ENCODE assay signal across 28 cellular contexts in the genomic region with DNA sequence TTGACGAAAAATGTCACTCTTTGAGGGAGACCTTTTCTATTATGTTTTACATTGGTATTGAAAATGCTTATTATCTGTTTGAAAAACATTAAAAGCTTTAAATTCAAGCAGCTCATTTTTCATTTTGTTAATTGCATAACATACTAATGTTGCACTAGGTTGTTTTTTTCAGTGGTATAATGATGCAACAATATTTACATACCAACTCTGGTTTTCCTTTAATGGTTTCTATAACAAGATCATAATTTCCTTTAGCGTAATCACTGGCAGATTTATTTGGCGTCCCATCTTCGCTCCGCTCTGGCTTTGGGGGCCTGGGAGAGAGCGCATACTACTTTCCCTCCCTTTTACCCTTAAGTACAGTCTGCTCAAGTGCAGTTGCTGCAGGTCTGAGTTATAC.
"Had no signal": no experiment of that assay in that cellular context is flagged by ENCODE, and none has a peak within 500 bp of the region (broad histone marks: within the 10 kb centered on the region; RNA-seq: fewer than 3 reads in every experiment).

No MANE protein-coding gene starts in this region.

- H3K27me3 Mint-ChIP-seq: activated B cell treated with CpG ODN at 0.5 μM for 24 hours; activated CD8-positive, alpha-beta T cell treated with anti-CD3 and anti-CD28 coated beads for 36 hours; activated naive CD8-positive, alpha-beta T cell; activated T-helper 17 cell treated with anti-CD3 and anti-CD28 coated beads, Interleukin-2, amount 50 U/mL, for 72 hours; central memory CD8-positive, alpha-beta T cell; dendritic cell treated with granulocyte-macrophage colony-stimulating factor and Interleukin-4, amounts not matched to agents 40 ng/mL and 50 ng/mL, for 4 days; T-helper 17 cell had no signal

- H3K36me3 Mint-ChIP-seq: activated naive CD8-positive, alpha-beta T cell had no signal

- H3K4me1 Mint-ChIP-seq: activated B cell treated with CpG ODN at 0.5 μM for 24 hours; activated T-helper 17 cell treated with anti-CD3 and anti-CD28 coated beads, Interleukin-2, amount 50 U/mL, for 72 hours; central memory CD8-positive, alpha-beta T cell; endodermal cell; T-helper 17 cell had no signal

- H3K27ac Mint-ChIP-seq: activated B cell treated with CpG ODN at 0.5 μM for 24 hours; activated CD8-positive, alpha-beta T cell treated with anti-CD3 and anti-CD28 coated beads for 36 hours; activated naive CD8-positive, alpha-beta T cell; activated T-helper 17 cell treated with anti-CD3 and anti-CD28 coated beads, Interleukin-2, amount 50 U/mL, for 72 hours; dendritic cell treated with granulocyte-macrophage colony-stimulating factor and Interleukin-4, amounts not matched to agents 40 ng/mL and 50 ng/mL, for 4 days; endodermal cell; T-helper 17 cell; T-helper 2 cell treated with Interferon-gamma antibody and Interleukin-4, amounts not matched to agents 5 μg/mL and 100 μg/mL, for 36 hours had no signal

- DNase-seq: activated B cell treated with CpG ODN at 0.5 μM for 24 hours; activated CD4-positive, alpha-beta T cell treated with anti-CD3 and anti-CD28 coated beads for 48 hours; activated CD4-positive, alpha-beta T cell treated with anti-CD3 and anti-CD28 coated beads, Interleukin-2, amount 50 U/mL, for 1 hour; activated CD4-positive, alpha-beta T cell treated with anti-CD3 and anti-CD28 coated beads, Interleukin-2, amount 50 U/mL, for 48 hours; activated CD8-positive, alpha-beta memory T cell treated with anti-CD3 and anti-CD28 coated beads for 24 hours; activated CD8-positive, alpha-beta T cell treated with anti-CD3 and anti-CD28 coated beads for 36 hours; activated effector memory CD4-positive, alpha-beta T cell treated with Interleukin-2 at 50 U/mL for 16 hours; activated gamma-delta T cell treated with Interleukin-2 at 50 U/mL for 16 hours; activated naive CD4-positive, alpha-beta T cell treated with anti-CD3 and anti-CD28 coated beads, Interleukin-2, amount 50 U/mL, for 16 hours; activated naive CD4-positive, alpha-beta T cell treated with Interleukin-2 at 50 U/mL for 16 hours; activated T-cell treated with anti-CD3 and anti-CD28 coated beads, Interleukin-2, amount 50 U/mL, for 4 hours; amniotic stem cell; anterior cingulate cortex; brain microvascular endothelial cell; dorsolateral prefrontal cortex; effector memory CD4-positive, alpha-beta T cell; endodermal cell; foreskin keratinocyte; gastrocnemius medialis; heart right ventricle; T-helper 17 cell; T1000; WERI-Rb-1 had no signal

- H3K4me3 Mint-ChIP-seq: activated B cell treated with CpG ODN at 0.5 μM for 24 hours; activated CD8-positive, alpha-beta T cell treated with anti-CD3 and anti-CD28 coated beads for 36 hours; activated naive CD8-positive, alpha-beta T cell; activated T-cell treated with anti-CD3 and anti-CD28 coated beads, Interleukin-2, amount 50 U/mL, for 4 hours; activated T-helper 17 cell treated with anti-CD3 and anti-CD28 coated beads, Interleukin-2, amount 50 U/mL, for 72 hours; central memory CD8-positive, alpha-beta T cell; dendritic cell treated with granulocyte-macrophage colony-stimulating factor and Interleukin-4, amounts not matched to agents 40 ng/mL and 50 ng/mL, for 4 days; endodermal cell; T-helper 17 cell; T-helper 2 cell treated with Interferon-gamma antibody and Interleukin-4, amounts not matched to agents 5 μg/mL and 100 μg/mL, for 36 hours had no signal

- H3K9me3 Mint-ChIP-seq: activated B cell treated with CpG ODN at 0.5 μM for 24 hours; dendritic cell treated with granulocyte-macrophage colony-stimulating factor and Interleukin-4, amounts not matched to agents 40 ng/mL and 50 ng/mL, for 4 days; endodermal cell had no signal
